ENCODE assay signal across 16 cellular contexts in the genomic region with DNA sequence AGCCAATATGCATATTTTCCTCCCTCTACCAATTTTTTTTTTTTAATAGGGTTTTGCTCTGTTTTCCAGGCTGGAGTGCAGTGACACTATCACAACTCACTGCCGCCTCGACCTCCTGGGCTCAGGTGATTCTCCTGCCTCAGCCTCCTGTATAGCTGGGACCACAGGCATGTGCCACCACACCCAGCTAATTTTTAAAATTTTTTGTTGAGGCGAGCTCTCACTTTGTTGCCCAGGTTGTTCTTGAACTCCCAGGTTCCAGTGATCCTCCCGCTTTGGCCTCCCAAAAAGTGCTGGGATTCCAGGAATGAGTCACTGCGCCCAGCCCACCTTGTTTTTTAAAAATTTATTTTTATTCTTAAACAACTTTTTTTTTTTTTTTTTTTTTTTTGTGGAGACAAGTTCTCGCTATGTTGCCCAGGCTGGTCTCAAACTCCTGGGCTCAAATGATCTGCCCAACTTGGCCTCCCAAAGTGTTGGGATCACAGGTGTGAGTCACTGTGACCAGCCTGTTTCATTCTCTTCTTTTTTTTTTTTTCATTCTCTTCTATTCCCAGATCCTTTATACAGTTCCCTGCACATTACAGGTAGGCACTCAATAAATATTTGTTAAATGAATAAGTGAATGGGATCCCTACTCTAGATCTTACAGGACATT. TPM values are rescaled to one million over a fixed set of nuclear protein-coding genes. Genes with fewer than 3 reads are reported as not detected.
A peak's percentile ranks its signal among the peaks of the same experiment; 100 is the strongest.
DNase-seq lines count a peak whose midpoint lies in the region; ATAC-seq and TF ChIP-seq lines count a peak whose summit lies in the region.
"Had no signal": no experiment of that assay in that cellular context is flagged by ENCODE, and none has a peak within 500 bp of the region (broad histone marks: within the 10 kb centered on the region; RNA-seq: fewer than 3 reads in every experiment).

No MANE protein-coding gene starts in this region.

- no peak for TF ChIP-seq CTCF in Loucy (conservative IDR thresholded peaks at IDR 0.05; ENCODE audit: low read length)
- no peak for TF ChIP-seq CTCF in brain microvascular endothelial cell (IDR thresholded peaks at IDR 0.05; ENCODE audit: low read depth, low read length, missing control alignments)
- no peak for TF ChIP-seq CTCF in neutrophil (IDR thresholded peaks at IDR 0.05)

- H3K9me3 ChIP-seq in Loucy (ENCODE audit: insufficient read depth, low read depth, low read length) (no peaks in the 10 kb centered on the region), neutrophil (no peaks in the 10 kb centered on the region)
- H3K9me3 ChIP-seq: Caco-2 had no signal

- H3K9me2 ChIP-seq in Loucy (replicated peaks; ENCODE audit: low read depth, low read length), result no peaks in the 10 kb centered on the region

- H3K9ac ChIP-seq in Loucy (ENCODE audit: low read depth, low read length, poor library complexity, severe bottlenecking), result no peak overlapping the region

- no peaks in the 10 kb centered on the region for H3K36me3 ChIP-seq in Loucy (ENCODE audit: insufficient read depth, low read length)
- H3K36me3 ChIP-seq in brain microvascular endothelial cell (replicated peaks), result no peaks in the 10 kb centered on the region
- no peaks in the 10 kb centered on the region for H3K36me3 ChIP-seq in neutrophil

- H3K4me2 ChIP-seq in Loucy (ENCODE audit: low read depth, low read length, poor library complexity, severe bottlenecking), result no peak overlapping the region

- no peaks in the 10 kb centered on the region for H3K79me2 ChIP-seq in Loucy (ENCODE audit: insufficient read depth, low read length)

- H3F3A ChIP-seq in Loucy (ENCODE audit: low read depth), result no peaks in the 10 kb centered on the region

- peak overlapping the region; percentile 31 for H3K4me3 Mint-ChIP-seq in activated T-cell treated with anti-CD3 and anti-CD28 coated beads, Interleukin-2, amount 50 U/mL, for 4 hours
- H3K4me3 Mint-ChIP-seq: H9 had no signal

- H3K27ac ChIP-seq in brain microvascular endothelial cell (peak overlapping the region; percentile 14), neutrophil (peak overlapping the region; percentile 89)
- H3K27ac ChIP-seq: C4-2B had no signal

- ATAC-seq in activated T-cell treated with anti-CD3 and anti-CD28 coated beads, Interleukin-2, amount 50 U/mL, for 4 hours, result no peak
- ATAC-seq in GM18867 (IDR thresholded peaks at IDR 0.05; ENCODE audit: unreplicated experiment), result no peak
- ATAC-seq: PC-3 had no signal

- peaks cover 6% of the 10 kb centered on the region for H3K4me1 Mint-ChIP-seq in activated T-cell treated with anti-CD3 and anti-CD28 coated beads, Interleukin-2, amount 50 U/mL, for 4 hours (ENCODE audit: low read depth)

- in situ Hi-C loops in brain microvascular endothelial cell (cut with HindIII; ENCODE audit: low pct_ligation_motif_present, low sequenced_read_pairs), result no loop called here

- H3K4me1 ChIP-seq in Loucy (ENCODE audit: insufficient read depth, low read length, poor library complexity, severe bottlenecking), result no peaks in the 10 kb centered on the region
- peaks cover 37 to 42% of the 10 kb centered on the region in 2 experiments for H3K4me1 ChIP-seq in neutrophil (ENCODE audit: control insufficient read depth in 1 of 2, insufficient read depth in 1 of 2, low read depth in 1 of 2, low read length in 1 of 2)
- H3K4me1 ChIP-seq: Caco-2 had no signal

- H3K27me3 ChIP-seq in Loucy (ENCODE audit: insufficient read depth, low read length, poor library complexity, severe bottlenecking), result no peaks in the 10 kb centered on the region
- H3K27me3 ChIP-seq in brain microvascular endothelial cell (replicated peaks), result no peaks in the 10 kb centered on the region
- H3K27me3 ChIP-seq in neutrophil, result no peaks in the 10 kb centered on the region

- no peaks in the 10 kb centered on the region for H4K20me1 ChIP-seq in Loucy (ENCODE audit: insufficient read depth, low read length, poor library complexity, severe bottlenecking)

- H3K4me3 ChIP-seq in Loucy (ENCODE audit: low read length, poor library complexity, severe bottlenecking) (no peak overlapping the region), brain microvascular endothelial cell (ENCODE audit: low read depth, low read length) (no peak overlapping the region), neutrophil (ENCODE audit: low read depth in 1 of 2, low read length in 1 of 2) (peak overlapping the region; percentile 48 to 52)

- no peak for DNase-seq in activated T-cell treated with anti-CD3 and anti-CD28 coated beads, Interleukin-2, amount 50 U/mL, for 4 hours
- DNase-seq in activated T-cell treated with anti-CD3 and anti-CD28 coated beads, Interleukin-2, amount 50 U/mL, for 1 hour, result no peak
- no peak for DNase-seq in brain microvascular endothelial cell
- DNase-seq in H4 (ENCODE audit: low spot score), result no peak
- DNase-seq in GDM1 (lab: John Stamatoyannopoulos, UW), result no peak
- DNase-seq: Caco-2, DMS53, H9, NCI-H1436 treated with DMSO at 0.1 percent for 48 hours, NCI-H2227 treated with DMSO at 0.1 percent for 48 hours, NCI-H524 treated with DMSO at 0.1 percent for 48 hours, PC-3 had no signal

- H3K9me3 Mint-ChIP-seq in activated T-cell treated with anti-CD3 and anti-CD28 coated beads, Interleukin-2, amount 50 U/mL, for 4 hours, result peaks cover 11% of the 10 kb centered on the region

- peak overlapping the region; percentile 36; the same call in 1 of the 2 replicates for H2AFZ ChIP-seq in Loucy (ENCODE audit: low read length)

- H3K27me3 Mint-ChIP-seq in activated T-cell treated with anti-CD3 and anti-CD28 coated beads, Interleukin-2, amount 50 U/mL, for 4 hours (ENCODE audit: low read depth), result no peaks in the 10 kb centered on the region

- no peaks in the 10 kb centered on the region for H3K36me3 Mint-ChIP-seq in activated T-cell treated with anti-CD3 and anti-CD28 coated beads, Interleukin-2, amount 50 U/mL, for 4 hours (ENCODE audit: insufficient read depth)

RNA-seq across cellular contexts. Expression of a gene that starts 40.5 kb away (rescaled TPM):
- 10 to 100 TPM; 16.1 to 19.0 (median 17.9) TPM for total RNA-seq in activated T-cell treated with anti-CD3 and anti-CD28 coated beads, Interleukin-2, amount 50 U/mL, for 4 hours
- total RNA-seq in H4 (2014; rRNA removed; shearing (Covaris generic)), result 5.3 and 6.1 TPM in 2 replicates

Comparison
In these comparisons a context has a peak if more than half of its experiments do, and no peak if none do; other contexts are left out.
1. H3K4me3 ChIP-seq: peak in neutrophil (2 of 2); none in Loucy (single experiment) and brain microvascular endothelial cell (single experiment).